Comparison of ENCODE assay signal across 16 cellular contexts in the genomic region with DNA sequence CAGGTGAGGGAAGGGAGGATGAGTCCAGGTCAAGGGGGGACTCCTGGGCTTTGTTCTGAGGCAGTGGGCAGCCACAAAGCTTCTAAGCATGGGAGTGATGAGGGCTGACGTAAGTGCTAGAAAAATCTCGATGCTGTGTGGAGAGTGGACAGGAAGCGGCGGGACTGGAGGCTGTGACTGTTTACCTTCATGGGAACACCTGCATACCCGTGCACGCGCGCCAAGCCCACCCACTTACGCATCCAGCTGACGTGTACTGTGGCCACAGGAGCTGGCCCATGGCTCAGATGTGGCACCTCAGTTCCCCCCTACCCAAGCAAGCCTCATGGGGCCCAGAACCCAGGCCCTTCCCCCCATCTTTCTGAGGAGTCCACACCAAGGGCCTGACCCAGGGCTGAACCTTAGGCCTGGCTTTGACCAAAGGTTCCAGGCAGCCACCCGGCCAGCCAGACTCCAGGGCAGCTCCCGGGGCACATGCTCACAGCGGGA. TPM values are rescaled to one million over a fixed set of nuclear protein-coding genes. Genes with fewer than 3 reads are reported as not detected.
A peak's percentile ranks its signal among the peaks of the same experiment; 100 is the strongest.
DNase-seq lines count a peak whose midpoint lies in the region; ATAC-seq and TF ChIP-seq lines count a peak whose summit lies in the region.
"Had no signal": no experiment of that assay in that cellular context is flagged by ENCODE, and none has a peak within 500 bp of the region (broad histone marks: within the 10 kb centered on the region; RNA-seq: fewer than 3 reads in every experiment).

No MANE protein-coding gene starts in this region.

- intact Hi-C loops in Right ventricle myocardium inferior (cut with DNase I) (no loop called here), dorsolateral prefrontal cortex (cut with DNase I) (no loop called here)

- H3K4me3 ChIP-seq in cardiac muscle cell (no peak overlapping the region), dorsolateral prefrontal cortex (no peak overlapping the region)
- H3K4me3 ChIP-seq: MG63 had no signal

- H3K36me3 ChIP-seq in cardiac muscle cell: no peaks in the 10 kb centered on the region
- H3K36me3 ChIP-seq: MG63 had no signal

- H3K27ac ChIP-seq in cardiac muscle cell (peak overlapping the region; percentile 52), dorsolateral prefrontal cortex (peak overlapping the region in 40 of 59 donors; percentile 28 to 99 (median 96))
- H3K27ac ChIP-seq: foreskin keratinocyte had no signal

- TF ChIP-seq CTCF in cardiac muscle cell (IDR thresholded peaks at IDR 0.05; ENCODE audit: low read depth, low read length): no peak
- TF ChIP-seq CTCF in dorsolateral prefrontal cortex (IDR thresholded peaks at IDR 0.05 in 54 of 56, conservative IDR thresholded peaks at IDR 0.05 in 2 of 56; ENCODE audit: low read depth in 1 of 56, partially characterized antibody in 56 of 56): no peak

- H3K9me3 ChIP-seq in cardiac muscle cell (ENCODE audit: low read depth): no peaks in the 10 kb centered on the region
- H3K9me3 ChIP-seq: MG63 had no signal

- no peak for DNase-seq in cardiac muscle cell (ENCODE audit: low read depth in 1 of 2, low spot score in 1 of 2)
- DNase-seq in Right ventricle myocardium inferior (ENCODE audit: missing footprints): no peak
- DNase-seq in dorsolateral prefrontal cortex: no peak
- DNase-seq in lung microvascular endothelial cell (ENCODE audit: low read depth in 2 of 2): peak; percentile 17
- DNase-seq in GDM1 (lab: John Stamatoyannopoulos, UW): no peak
- DNase-seq: activated B cell treated with CpG ODN at 0.5 μM for 24 hours; activated naive CD4-positive, alpha-beta T cell treated with anti-CD3 and anti-CD28 coated beads, Interleukin-2, amount 10 ng/mL, durations not matched to agents 7 days and 5 days; effector memory CD8-positive, alpha-beta T cell; foreskin keratinocyte; MG63; NCI-H187; NCI-H510A treated with DMSO at 0.1 percent for 48 hours; T-helper 1 cell had no signal

- no peak for ATAC-seq in Right ventricle myocardium inferior
- ATAC-seq in GM18502 (IDR thresholded peaks at IDR 0.05; ENCODE audit: poor library complexity, unreplicated experiment): no peak
- ATAC-seq in GM21390 (IDR thresholded peaks at IDR 0.05; ENCODE audit: unreplicated experiment): no peak
- no peak for ATAC-seq in GM21825 (IDR thresholded peaks at IDR 0.05; ENCODE audit: unreplicated experiment)
- ATAC-seq: effector memory CD8-positive, alpha-beta T cell; foreskin keratinocyte had no signal

- no peaks in the 10 kb centered on the region for H3K27me3 ChIP-seq in cardiac muscle cell
- no peaks in the 10 kb centered on the region for H3K27me3 ChIP-seq in dorsolateral prefrontal cortex
- H3K27me3 ChIP-seq: MG63 had no signal

- H3K4me1 ChIP-seq in cardiac muscle cell (ENCODE audit: low read depth): peaks cover 45% of the 10 kb centered on the region
- H3K4me1 ChIP-seq: foreskin keratinocyte had no signal

RNA-seq across cellular contexts. Expression of a gene that starts 14.0 kb away (rescaled TPM):
- 48.0 and 56.9 TPM in 2 replicates for total RNA-seq in cardiac muscle cell
- polyA plus RNA-seq in cardiac muscle cell: 29.3 and 41.2 TPM in 2 replicates
- 0.30 TPM for total RNA-seq in Right ventricle myocardium inferior
- 100 to 1,000 TPM in 87 of 120 experiments, 10 to 100 TPM in 33; 23.0 to 708 (median 141) TPM for total RNA-seq in dorsolateral prefrontal cortex
- 0.20 and 0.22 TPM in 2 replicates for total RNA-seq in lung microvascular endothelial cell

RNA-seq across cellular contexts. Expression of a gene that starts 26.0 kb away (rescaled TPM):
- total RNA-seq in cardiac muscle cell: 29.3 and 35.3 TPM in 2 replicates
- 241 and 255 TPM in 2 replicates for polyA plus RNA-seq in cardiac muscle cell
- total RNA-seq in Right ventricle myocardium inferior: 130 TPM
- 100 to 1,000 TPM in 1 of 120 experiments, 10 to 100 TPM in 119; 40.6 to 123 (median 65.5) TPM for total RNA-seq in dorsolateral prefrontal cortex
- total RNA-seq in lung microvascular endothelial cell: 116 and 161 TPM in 2 replicates

RNA-seq across cellular contexts. Expression of a gene that starts 26.3 kb away (rescaled TPM):
- total RNA-seq in cardiac muscle cell: 13.5 and 30.7 TPM in 2 replicates
- 13.2 and 39.2 TPM in 2 replicates for polyA plus RNA-seq in cardiac muscle cell
- total RNA-seq in Right ventricle myocardium inferior: 7.0 TPM
- total RNA-seq in dorsolateral prefrontal cortex: 10 to 100 TPM in 100 of 120 experiments, 1 to 10 TPM in 20; 4.7 to 24.3 (median 13.8) TPM
- 8.3 and 19.2 TPM in 2 replicates for total RNA-seq in lung microvascular endothelial cell

RNA-seq across cellular contexts. Expression of a gene that starts 50.4 kb away (rescaled TPM):
- total RNA-seq in cardiac muscle cell: 114 and 164 TPM in 2 replicates
- polyA plus RNA-seq in cardiac muscle cell: 183 and 249 TPM in 2 replicates
- 25.7 TPM for total RNA-seq in Right ventricle myocardium inferior
- total RNA-seq in dorsolateral prefrontal cortex: 100 to 1,000 TPM in 23 of 120 experiments, 10 to 100 TPM in 97; 47.3 to 195 (median 80.7) TPM
- total RNA-seq in lung microvascular endothelial cell: 24.2 and 30.9 TPM in 2 replicates

Comparison
In these comparisons a context has a peak if more than half of its experiments do, and no peak if none do; other contexts are left out.
1. RNA of a gene that starts 14.0 kb away (total RNA-seq): 23.0 to 708 TPM in dorsolateral prefrontal cortex and 48.0 to 56.9 TPM in cardiac muscle cell; 0.30 TPM in Right ventricle myocardium inferior (single experiment) and 0.20 to 0.22 TPM in lung microvascular endothelial cell; every median in the first group is over 10 times any median in the second.
2. DNase-seq: peak in lung microvascular endothelial cell (2 of 2); none in cardiac muscle cell (0 of 2), Right ventricle myocardium inferior (single experiment), dorsolateral prefrontal cortex (0 of 10) and GDM1 (single experiment).